In genomic region chr11:126920833-126921232, GRCh38 we compare ENCODE assay signal across 16 cellular contexts.
"Had no signal": no experiment of that assay in that cellular context is flagged by ENCODE, and none has a peak within 500 bp of the region (broad histone marks: within the 10 kb centered on the region; RNA-seq: fewer than 3 reads in every experiment).

No MANE protein-coding gene starts in this region.

- ATAC-seq: activated CD4-positive, alpha-beta T cell treated with anti-CD3 and anti-CD28 coated beads for 36 hours; activated CD8-positive, alpha-beta T cell treated with anti-CD3 and anti-CD28 coated beads for 36 hours; activated T-cell treated with anti-CD3 and anti-CD28 coated beads, Interleukin-2, amount 50 U/mL, for 72 hours; left colon; naive thymus-derived CD4-positive, alpha-beta T cell had no signal

- H3K9me3 ChIP-seq: breast epithelium, neutrophil, thyroid gland, uterus had no signal

- H3K4me3 ChIP-seq: breast epithelium, lung, skin epidermis, thyroid gland, uterus had no signal

- H3K36me3 Mint-ChIP-seq: activated naive CD8-positive, alpha-beta T cell treated with anti-CD3 and anti-CD28 coated beads, Interleukin-2, amount 10 ng/mL, durations not matched to agents 7 days and 5 days; naive thymus-derived CD4-positive, alpha-beta T cell had no signal

- H3K27ac ChIP-seq: breast epithelium, neutrophil, skin epidermis, thyroid gland, uterus had no signal

- H3K36me3 ChIP-seq: breast epithelium, neutrophil, thyroid gland, uterus had no signal

- H3K4me1 ChIP-seq: breast epithelium, thyroid gland, uterus had no signal

- H3K27me3 Mint-ChIP-seq: activated naive CD8-positive, alpha-beta T cell treated with anti-CD3 and anti-CD28 coated beads, Interleukin-2, amount 10 ng/mL, durations not matched to agents 7 days and 5 days had no signal

- DNase-seq: activated CD4-positive, alpha-beta T cell treated with anti-CD3 and anti-CD28 coated beads for 36 hours; activated CD8-positive, alpha-beta memory T cell treated with anti-CD3 and anti-CD28 coated beads, Interleukin-2, amount 50 U/mL, for 4 hours; activated CD8-positive, alpha-beta T cell treated with anti-CD3 and anti-CD28 coated beads for 36 hours; activated gamma-delta T cell treated with Interleukin-2 at 50 U/mL for 16 hours; activated naive CD8-positive, alpha-beta T cell treated with anti-CD3 and anti-CD28 coated beads, Interleukin-2, amount 10 ng/mL, durations not matched to agents 7 days and 5 days; activated T-cell treated with anti-CD3 and anti-CD28 coated beads, Interleukin-2, amount 50 U/mL, for 72 hours; anterior cingulate cortex; foreskin melanocyte; left colon; naive thymus-derived CD4-positive, alpha-beta T cell; thyroid gland; uterus had no signal

- H3K27ac Mint-ChIP-seq: activated CD4-positive, alpha-beta T cell treated with anti-CD3 and anti-CD28 coated beads for 36 hours; activated CD8-positive, alpha-beta T cell treated with anti-CD3 and anti-CD28 coated beads for 36 hours; activated naive CD8-positive, alpha-beta T cell treated with anti-CD3 and anti-CD28 coated beads, Interleukin-2, amount 10 ng/mL, durations not matched to agents 7 days and 5 days; activated T-cell treated with anti-CD3 and anti-CD28 coated beads, Interleukin-2, amount 50 U/mL, for 72 hours; naive thymus-derived CD4-positive, alpha-beta T cell had no signal

- H3K9me3 Mint-ChIP-seq: activated CD8-positive, alpha-beta T cell treated with anti-CD3 and anti-CD28 coated beads for 36 hours; activated naive CD8-positive, alpha-beta T cell treated with anti-CD3 and anti-CD28 coated beads, Interleukin-2, amount 10 ng/mL, durations not matched to agents 7 days and 5 days had no signal

- H3K27me3 ChIP-seq: breast epithelium, neutrophil, thyroid gland, uterus had no signal

- H3K4me3 Mint-ChIP-seq: activated CD4-positive, alpha-beta T cell treated with anti-CD3 and anti-CD28 coated beads for 36 hours; activated CD8-positive, alpha-beta T cell treated with anti-CD3 and anti-CD28 coated beads for 36 hours; activated naive CD8-positive, alpha-beta T cell treated with anti-CD3 and anti-CD28 coated beads, Interleukin-2, amount 10 ng/mL, durations not matched to agents 7 days and 5 days; activated T-cell treated with anti-CD3 and anti-CD28 coated beads, Interleukin-2, amount 50 U/mL, for 72 hours; naive thymus-derived CD4-positive, alpha-beta T cell had no signal

- H3K4me1 Mint-ChIP-seq: activated naive CD8-positive, alpha-beta T cell treated with anti-CD3 and anti-CD28 coated beads, Interleukin-2, amount 10 ng/mL, durations not matched to agents 7 days and 5 days; naive thymus-derived CD4-positive, alpha-beta T cell had no signal
